ENCODE assay signal across 8 cellular contexts in the genomic region with DNA sequence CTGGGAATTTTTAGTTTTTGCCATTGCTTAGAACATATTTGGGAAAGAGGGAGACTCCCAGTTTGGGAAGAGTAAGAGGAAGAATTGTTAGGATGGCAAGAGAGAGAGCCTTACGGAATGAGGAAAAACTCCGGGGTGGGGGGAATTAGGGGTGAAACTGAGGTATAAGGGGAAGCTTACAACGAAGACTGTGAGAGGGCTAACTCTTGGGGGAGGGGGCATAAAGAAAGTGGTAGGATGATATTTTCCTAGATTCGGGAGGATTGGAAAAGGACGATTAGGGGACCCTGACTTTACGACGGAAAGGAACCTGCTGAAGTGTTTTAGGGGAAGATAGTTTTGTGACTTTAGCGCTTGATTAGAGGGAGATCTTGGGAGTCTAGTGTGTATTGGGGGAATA. TPM values are rescaled to one million over a fixed set of nuclear protein-coding genes. Genes with fewer than 3 reads are reported as not detected.
DNase-seq lines count a peak whose midpoint lies in the region; ATAC-seq and TF ChIP-seq lines count a peak whose summit lies in the region.

No MANE protein-coding gene starts in this region.

- no peaks in the 10 kb centered on the region for H3K4me1 ChIP-seq in muscle layer of colon (ENCODE audit: insufficient read depth, low read length)

- DNase-seq in AG10803 (ENCODE audit: low read depth) = no peak
- DNase-seq in Jurkat, Clone E6-1 (ENCODE audit: low read depth, low spot score) = no peak
- DNase-seq in caudate nucleus (lab: John Stamatoyannopoulos, UW) = no peak
- no peak for DNase-seq in stimulated activated naive CD4-positive, alpha-beta T cell (lab: John Stamatoyannopoulos, UW)
- no peak for DNase-seq in posterior vena cava (ENCODE audit: low spot score)

- H3K27ac ChIP-seq in caudate nucleus (ENCODE audit: low read depth, low read length) (peak overlapping the region; percentile 67), muscle layer of colon (ENCODE audit: low read depth, low read length) (peak overlapping the region; percentile 92)

- no peak for ATAC-seq in HG02642 (IDR thresholded peaks at IDR 0.05; ENCODE audit: poor library complexity, unreplicated experiment)
- ATAC-seq in HG02981 (IDR thresholded peaks at IDR 0.05; ENCODE audit: unreplicated experiment) = no peak

- no peaks in the 10 kb centered on the region for H3K27me3 ChIP-seq in muscle layer of colon (ENCODE audit: control insufficient read depth in 1 of 2, insufficient read depth in 2 of 2, low read length in 2 of 2)

- intact Hi-C loops in posterior vena cava (cut with DNase I) = no loop called here

- H3K36me3 ChIP-seq in muscle layer of colon (ENCODE audit: insufficient read depth, low read length) = no peaks in the 10 kb centered on the region

- peak overlapping the region; percentile 75 for H3K4me3 ChIP-seq in AG10803 (ENCODE audit: low read length)
- H3K4me3 ChIP-seq in Jurkat, Clone E6-1 (ENCODE audit: low read length) = peak overlapping the region; percentile 75
- peak overlapping the region; percentile 56 to 58 for H3K4me3 ChIP-seq in muscle layer of colon (ENCODE audit: low read depth in 1 of 2, low read length in 2 of 2)

- TF ChIP-seq CTCF in AG10803 (conservative IDR thresholded peaks at IDR 0.05; ENCODE audit: low read length) = no peak

- no peaks in the 10 kb centered on the region for H3K9me3 ChIP-seq in muscle layer of colon (ENCODE audit: low read length)

- H3K9ac ChIP-seq in muscle layer of colon (ENCODE audit: low read length) = peak overlapping the region; percentile 48

RNA-seq across cellular contexts. Expression of gene PHF6, which starts 0.6 kb away (rescaled TPM):
- polyA plus RNA-seq in Jurkat, Clone E6-1 (2012; ENCODE audit: insufficient read depth, insufficient read length) = 28.5 TPM
- total RNA-seq in posterior vena cava = 10 to 100 TPM; 15.5 to 15.9 TPM
